Comparison of ENCODE assay signal across 11 cellular contexts in the genomic region with DNA sequence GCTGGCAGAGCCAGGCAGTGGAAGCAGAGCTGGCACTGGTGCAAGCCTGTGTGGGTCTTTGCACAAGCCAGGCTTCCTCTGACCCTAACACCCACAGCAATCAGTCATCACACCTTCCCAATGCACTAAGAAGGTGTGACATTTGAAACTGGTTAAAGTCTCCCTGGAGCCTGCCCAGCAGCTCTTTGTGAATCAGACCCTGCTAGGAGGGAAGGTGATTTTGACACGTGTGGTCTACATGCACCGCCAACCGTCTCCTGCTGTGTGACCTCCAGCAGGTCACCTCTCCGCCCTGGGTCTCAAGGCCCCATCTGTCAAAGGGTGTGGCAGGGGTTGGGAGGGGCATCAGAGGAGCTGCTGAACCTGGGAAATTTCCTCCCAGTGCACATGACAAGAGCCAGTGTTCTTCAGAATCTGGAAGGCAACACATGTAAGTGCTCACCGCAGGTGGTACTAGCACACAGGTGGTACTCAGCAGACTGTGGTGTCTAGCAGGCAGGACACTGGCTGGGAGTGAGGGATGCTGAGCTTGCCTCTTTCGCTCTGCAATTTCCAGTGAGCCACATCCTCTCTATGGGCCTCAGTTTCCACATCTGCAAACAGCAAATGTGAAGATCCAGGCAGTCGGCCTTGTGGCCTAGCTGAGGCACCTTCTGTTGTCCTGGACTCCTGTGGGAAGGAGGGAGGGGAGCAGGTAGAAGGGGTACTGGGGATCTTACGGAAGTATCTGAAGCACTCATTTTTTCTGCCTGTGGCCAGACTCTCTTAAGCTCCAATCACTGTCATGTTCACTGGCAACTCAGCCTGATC.
A peak's percentile ranks its signal among the peaks of the same experiment; 100 is the strongest.
DNase-seq lines count a peak whose midpoint lies in the region; ATAC-seq and TF ChIP-seq lines count a peak whose summit lies in the region.
"Had no signal": no experiment of that assay in that cellular context is flagged by ENCODE, and none has a peak within 500 bp of the region (broad histone marks: within the 10 kb centered on the region; RNA-seq: fewer than 3 reads in every experiment).

No MANE protein-coding gene starts in this region.

- intact Hi-C loops in CD8-positive, alpha-beta T cell (cut with DNase I, micrococcal nuclease), result no loop called here

- peaks cover 25% of the 10 kb centered on the region for H3K4me1 ChIP-seq in CD8-positive, alpha-beta T cell (ENCODE audit: insufficient read depth, low read length)

- no peak overlapping the region for H3K4me3 ChIP-seq in CD8-positive, alpha-beta T cell (ENCODE audit: low read depth, low read length)
- H3K4me3 ChIP-seq: testis had no signal

- H3K27ac Mint-ChIP-seq in CD8-positive, alpha-beta T cell, result peak overlapping the region; percentile 57

- CTCF ChIA-PET in CD8-positive, alpha-beta T cell (lab: Charles Lee), result interaction anchor here (0.8 to 1.5 kb wide), 2 partner anchors 9 to 11 kb away, joined by 3 read pairs; no protein-coding TSS in a partner anchor

- no peaks in the 10 kb centered on the region for H3K27me3 Mint-ChIP-seq in CD8-positive, alpha-beta T cell (ENCODE audit: low read depth)

- no peak overlapping the region for H3K4me3 Mint-ChIP-seq in CD8-positive, alpha-beta T cell

- ATAC-seq in CD8-positive, alpha-beta T cell, result peak; percentile 71
- ATAC-seq in HG03097 (IDR thresholded peaks at IDR 0.05; ENCODE audit: low FRiP score, unreplicated experiment), result no peak

- POLR2A ChIA-PET in CD8-positive, alpha-beta T cell (lab: Charles Lee), result no interaction called here

- peaks cover 33% of the 10 kb centered on the region for H3K4me1 Mint-ChIP-seq in CD8-positive, alpha-beta T cell (ENCODE audit: low read depth)

- peak; percentile 15 for DNase-seq in A172 (ENCODE audit: low spot score)
- peak in 5 of 7 experiments; percentile 12 to 62 (median 36) for DNase-seq in CD8-positive, alpha-beta T cell
- DNase-seq in NCI-H526 treated with DMSO at 0.1 percent for 48 hours (lab: John Stamatoyannopoulos, UW), result peak; percentile 21
- peak; percentile 83 for DNase-seq in mesenteric fat pad (ENCODE audit: low spot score)
- no peak for DNase-seq in NCI-H2081 treated with DMSO at 0.1 percent for 48 hours (lab: John Stamatoyannopoulos, UW)
- no peak for DNase-seq in cortex of kidney (lab: John Stamatoyannopoulos, UW)
- DNase-seq: activated naive CD4-positive, alpha-beta T cell treated with Interleukin-2 at 50 U/mL for 16 hours; Calu3; MV-4-11; testis had no signal

- H3K36me3 ChIP-seq in CD8-positive, alpha-beta T cell (ENCODE audit: insufficient read depth, low read length), result no peaks in the 10 kb centered on the region

- no peaks in the 10 kb centered on the region for H3K9me3 ChIP-seq in CD8-positive, alpha-beta T cell (ENCODE audit: low read length)
- H3K9me3 ChIP-seq: testis had no signal

- no peaks in the 10 kb centered on the region for H3K27me3 ChIP-seq in CD8-positive, alpha-beta T cell (ENCODE audit: insufficient read depth, low read length)
- H3K27me3 ChIP-seq: testis had no signal

- no peak for TF ChIP-seq CTCF in CD8-positive, alpha-beta T cell (IDR thresholded peaks at IDR 0.05)

- no peaks in the 10 kb centered on the region for H3K9me3 Mint-ChIP-seq in CD8-positive, alpha-beta T cell

- no peak overlapping the region for H3K27ac ChIP-seq in CD8-positive, alpha-beta T cell (ENCODE audit: low read depth, low read length)
- H3K27ac ChIP-seq: testis had no signal

- no peaks in the 10 kb centered on the region for H3K36me3 Mint-ChIP-seq in CD8-positive, alpha-beta T cell

Comparison
In these comparisons a context has a peak if more than half of its experiments do, and no peak if none do; other contexts are left out.
1. DNase-seq: peak in A172 (single experiment), CD8-positive, alpha-beta T cell (5 of 7), NCI-H526 treated with DMSO at 0.1 percent for 48 hours (single experiment) and mesenteric fat pad (single experiment); none in NCI-H2081 treated with DMSO at 0.1 percent for 48 hours (single experiment) and cortex of kidney (single experiment).